ENCODE assay signal across 2 cellular contexts in the genomic region with DNA sequence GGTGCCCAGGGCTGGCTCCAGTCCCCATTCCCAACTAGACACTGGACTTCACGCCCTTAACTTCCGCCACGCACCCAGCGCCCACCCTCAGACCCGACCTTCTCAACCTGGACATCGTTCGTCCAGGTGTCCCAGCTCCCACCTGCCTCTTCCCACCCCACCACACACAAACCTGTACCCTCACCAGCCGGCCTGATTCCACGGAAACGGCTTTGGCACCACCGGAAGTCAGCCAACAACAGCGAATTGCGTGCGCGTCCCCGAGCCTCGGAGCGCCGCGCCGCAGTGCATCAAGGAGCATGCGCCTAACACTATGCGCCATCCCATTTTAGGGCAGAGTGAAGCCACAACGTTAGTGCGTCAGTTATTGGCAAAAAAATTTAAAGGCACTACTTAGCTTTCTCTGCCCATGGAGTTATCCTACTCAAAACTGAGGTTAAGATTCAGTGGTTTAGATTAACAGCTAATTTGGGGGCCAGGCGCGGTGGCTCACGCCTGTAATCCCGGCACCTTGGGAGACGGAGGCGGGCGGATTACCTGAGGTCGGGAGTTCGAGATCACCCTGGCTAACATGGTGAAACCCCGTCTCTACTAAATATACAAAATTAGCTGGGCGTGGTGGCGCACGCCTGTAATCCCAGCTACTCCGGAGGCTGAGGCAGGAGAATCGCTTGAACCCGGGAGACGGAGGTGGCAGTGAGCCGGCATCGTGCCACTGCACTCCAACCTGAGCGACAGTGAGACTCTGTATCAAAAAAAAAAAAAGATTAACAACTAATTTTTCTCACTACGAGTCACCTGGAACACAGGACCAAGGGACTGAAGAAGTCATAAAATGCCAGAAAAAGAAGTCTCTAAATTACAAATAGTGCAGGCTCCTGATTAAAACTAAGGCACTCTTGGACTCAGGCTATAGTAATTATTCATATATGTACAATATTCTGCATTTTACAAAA.
TF ChIP-seq lines count a peak whose summit lies in the region.

A gene with protein sequence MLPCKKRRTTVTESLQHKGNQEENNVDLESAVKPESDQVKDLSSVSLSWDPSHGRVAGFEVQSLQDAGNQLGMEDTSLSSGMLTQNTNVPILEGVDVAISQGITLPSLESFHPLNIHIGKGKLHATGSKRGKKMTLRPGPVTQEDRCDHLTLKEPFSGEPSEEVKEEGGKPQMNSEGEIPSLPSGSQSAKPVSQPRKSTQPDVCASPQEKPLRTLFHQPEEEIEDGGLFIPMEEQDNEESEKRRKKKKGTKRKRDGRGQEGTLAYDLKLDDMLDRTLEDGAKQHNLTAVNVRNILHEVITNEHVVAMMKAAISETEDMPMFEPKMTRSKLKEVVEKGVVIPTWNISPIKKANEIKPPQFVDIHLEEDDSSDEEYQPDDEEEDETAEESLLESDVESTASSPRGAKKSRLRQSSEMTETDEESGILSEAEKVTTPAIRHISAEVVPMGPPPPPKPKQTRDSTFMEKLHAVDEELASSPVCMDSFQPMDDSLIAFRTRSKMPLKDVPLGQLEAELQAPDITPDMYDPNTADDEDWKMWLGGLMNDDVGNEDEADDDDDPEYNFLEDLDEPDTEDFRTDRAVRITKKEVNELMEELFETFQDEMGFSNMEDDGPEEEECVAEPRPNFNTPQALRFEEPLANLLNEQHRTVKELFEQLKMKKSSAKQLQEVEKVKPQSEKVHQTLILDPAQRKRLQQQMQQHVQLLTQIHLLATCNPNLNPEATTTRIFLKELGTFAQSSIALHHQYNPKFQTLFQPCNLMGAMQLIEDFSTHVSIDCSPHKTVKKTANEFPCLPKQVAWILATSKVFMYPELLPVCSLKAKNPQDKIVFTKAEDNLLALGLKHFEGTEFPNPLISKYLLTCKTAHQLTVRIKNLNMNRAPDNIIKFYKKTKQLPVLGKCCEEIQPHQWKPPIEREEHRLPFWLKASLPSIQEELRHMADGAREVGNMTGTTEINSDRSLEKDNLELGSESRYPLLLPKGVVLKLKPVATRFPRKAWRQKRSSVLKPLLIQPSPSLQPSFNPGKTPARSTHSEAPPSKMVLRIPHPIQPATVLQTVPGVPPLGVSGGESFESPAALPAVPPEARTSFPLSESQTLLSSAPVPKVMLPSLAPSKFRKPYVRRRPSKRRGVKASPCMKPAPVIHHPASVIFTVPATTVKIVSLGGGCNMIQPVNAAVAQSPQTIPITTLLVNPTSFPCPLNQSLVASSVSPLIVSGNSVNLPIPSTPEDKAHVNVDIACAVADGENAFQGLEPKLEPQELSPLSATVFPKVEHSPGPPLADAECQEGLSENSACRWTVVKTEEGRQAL (N-terminal part only) (minus strand): TSS at position 240 of the 956 bp plus-strand sequence. CDS start 3,434 bp downstream, outside the sequence.

TF ChIP-seq in HEK293, 187 proteins besides CTCF, POLR2A, EP300 and RAD21 (continues in another document):
- TF ChIP-seq PATZ1 (tag by site-specific recombination; IDR thresholded peaks at IDR 0.05) (peak; percentile 62; the same call in 1 of the 2 replicates), ZNF23 (tag by site-specific recombination; IDR thresholded peaks at IDR 0.05; ENCODE audit: borderline replicate concordance) (no peak), EGR2 (tag by site-specific recombination; IDR thresholded peaks at IDR 0.05; ENCODE audit: low read depth) (0 out of 2 replicates have a peak, but pooled peaks have one; percentile 14), ZNF24 (tag by site-specific recombination; IDR thresholded peaks at IDR 0.05) (peak; percentile 31; the same call in 1 of the 2 replicates), REPIN1 (tag by site-specific recombination; IDR thresholded peaks at IDR 0.05; ENCODE audit: low read depth) (peak; percentile 85; the same call in 1 of the 2 replicates), ZNF416 (tag by site-specific recombination; IDR thresholded peaks at IDR 0.05) (no peak), ZBTB20 (tag by site-specific recombination; IDR thresholded peaks at IDR 0.05) (peak; percentile 74; the same call in 1 of the 2 replicates), SP2 (tag by site-specific recombination; IDR thresholded peaks at IDR 0.05) (peak; percentile 86), SCRT2 (tag by site-specific recombination; IDR thresholded peaks at IDR 0.05) (peak; percentile 66), ZNF692 (tag by site-specific recombination; IDR thresholded peaks at IDR 0.05) (peak; percentile 61; the same call in 1 of the 2 replicates), OSR2 (tag by site-specific recombination; IDR thresholded peaks at IDR 0.05) (0 out of 2 replicates have a peak, but pooled peaks have one; percentile 25), YY1 (tag by site-specific recombination; IDR thresholded peaks at IDR 0.05) (peak; percentile 78; the same call in 1 of the 2 replicates), HOXC10 (CRISPR knock-in tag; IDR thresholded peaks at IDR 0.05) (no peak), KLF7 (tag by site-specific recombination; IDR thresholded peaks at IDR 0.05; ENCODE audit: borderline replicate concordance) (0 out of 2 replicates have a peak, but pooled peaks have one; percentile 34)
- TF ChIP-seq, protein P1, sequence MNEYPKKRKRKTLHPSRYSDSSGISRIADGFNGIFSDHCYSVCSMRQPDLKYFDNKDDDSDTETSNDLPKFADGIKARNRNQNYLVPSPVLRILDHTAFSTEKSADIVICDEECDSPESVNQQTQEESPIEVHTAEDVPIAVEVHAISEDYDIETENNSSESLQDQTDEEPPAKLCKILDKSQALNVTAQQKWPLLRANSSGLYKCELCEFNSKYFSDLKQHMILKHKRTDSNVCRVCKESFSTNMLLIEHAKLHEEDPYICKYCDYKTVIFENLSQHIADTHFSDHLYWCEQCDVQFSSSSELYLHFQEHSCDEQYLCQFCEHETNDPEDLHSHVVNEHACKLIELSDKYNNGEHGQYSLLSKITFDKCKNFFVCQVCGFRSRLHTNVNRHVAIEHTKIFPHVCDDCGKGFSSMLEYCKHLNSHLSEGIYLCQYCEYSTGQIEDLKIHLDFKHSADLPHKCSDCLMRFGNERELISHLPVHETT (tag by site-specific recombination; IDR thresholded peaks at IDR 0.05), result 0 out of 2 replicates have a peak, but pooled peaks have one; percentile 16
- TF ChIP-seq, protein P2, sequence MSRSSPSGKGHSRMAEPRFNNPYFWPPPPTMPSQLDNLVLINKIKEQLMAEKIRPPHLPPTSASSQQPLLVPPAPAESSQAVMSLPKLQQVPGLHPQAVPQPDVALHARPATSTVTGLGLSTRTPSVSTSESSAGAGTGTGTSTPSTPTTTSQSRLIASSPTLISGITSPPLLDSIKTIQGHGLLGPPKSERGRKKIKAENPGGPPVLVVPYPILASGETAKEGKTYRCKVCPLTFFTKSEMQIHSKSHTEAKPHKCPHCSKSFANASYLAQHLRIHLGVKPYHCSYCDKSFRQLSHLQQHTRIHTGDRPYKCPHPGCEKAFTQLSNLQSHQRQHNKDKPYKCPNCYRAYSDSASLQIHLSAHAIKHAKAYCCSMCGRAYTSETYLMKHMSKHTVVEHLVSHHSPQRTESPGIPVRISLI (tag by site-specific recombination; IDR thresholded peaks at IDR 0.05), result 0 out of 2 replicates have a peak, but pooled peaks have one; percentile 11

TF ChIP-seq in SK-N-SH, 30 proteins besides CTCF, POLR2A, EP300 and RAD21 (continued from another document):
- TF ChIP-seq IRF3 (IDR thresholded peaks at IDR 0.05; ENCODE audit: low read depth, low read length) (no peak), EZH2phosphoT487 (IDR thresholded peaks at IDR 0.05; ENCODE audit: borderline replicate concordance, low read depth) (no peak), USF1 (IDR thresholded peaks at IDR 0.05; ENCODE audit: borderline replicate concordance, low read depth) (no peak), TAF1 (IDR thresholded peaks at IDR 0.05; ENCODE audit: borderline replicate concordance, low read depth, low read length) (peak; percentile 85), YY1 (IDR thresholded peaks at IDR 0.05; ENCODE audit: low read depth) (peak; percentile 93), FOXM1 (IDR thresholded peaks at IDR 0.05; ENCODE audit: low read depth) (no peak), USF2 (IDR thresholded peaks at IDR 0.05; ENCODE audit: borderline replicate concordance, low read depth, low read length) (no peak), RCOR1 (IDR thresholded peaks at IDR 0.05; ENCODE audit: low read length) (no peak), SMC3 (IDR thresholded peaks at IDR 0.05; ENCODE audit: low read depth, low read length) (no peak), RXRA (IDR thresholded peaks at IDR 0.05; ENCODE audit: borderline replicate concordance, low read depth) (no peak), CHD2 (IDR thresholded peaks at IDR 0.05; ENCODE audit: low read length, partially characterized antibody) (peak; percentile 55), NFIC (IDR thresholded peaks at IDR 0.05; ENCODE audit: borderline replicate concordance) (no peak), RFX5 (IDR thresholded peaks at IDR 0.05; ENCODE audit: low read length) (no peak), POLR2AphosphoS5 (IDR thresholded peaks at IDR 0.05; ENCODE audit: low read depth, low read length) (peak; percentile 91; the same call in 1 of the 2 replicates), TCF12 (IDR thresholded peaks at IDR 0.05) (no peak), FOXJ3 (CRISPR knock-in tag; IDR thresholded peaks at IDR 0.05) (no peak), MAX (IDR thresholded peaks at IDR 0.05; ENCODE audit: low read depth) (peak; percentile 87), GATA2 (CRISPR knock-in tag; IDR thresholded peaks at IDR 0.05) (no peak), PBX3 (IDR thresholded peaks at IDR 0.05) (no peak), NRF1 (IDR thresholded peaks at IDR 0.05; ENCODE audit: low read depth, low read length) (peak; percentile 78), TEAD4 (IDR thresholded peaks at IDR 0.05; ENCODE audit: borderline replicate concordance, insufficient read depth) (no peak), FOSL2 (IDR thresholded peaks at IDR 0.05; ENCODE audit: borderline replicate concordance, low read depth) (peak; percentile 28; the same call in 1 of the 2 replicates)
- TF ChIP-seq, protein P3, sequence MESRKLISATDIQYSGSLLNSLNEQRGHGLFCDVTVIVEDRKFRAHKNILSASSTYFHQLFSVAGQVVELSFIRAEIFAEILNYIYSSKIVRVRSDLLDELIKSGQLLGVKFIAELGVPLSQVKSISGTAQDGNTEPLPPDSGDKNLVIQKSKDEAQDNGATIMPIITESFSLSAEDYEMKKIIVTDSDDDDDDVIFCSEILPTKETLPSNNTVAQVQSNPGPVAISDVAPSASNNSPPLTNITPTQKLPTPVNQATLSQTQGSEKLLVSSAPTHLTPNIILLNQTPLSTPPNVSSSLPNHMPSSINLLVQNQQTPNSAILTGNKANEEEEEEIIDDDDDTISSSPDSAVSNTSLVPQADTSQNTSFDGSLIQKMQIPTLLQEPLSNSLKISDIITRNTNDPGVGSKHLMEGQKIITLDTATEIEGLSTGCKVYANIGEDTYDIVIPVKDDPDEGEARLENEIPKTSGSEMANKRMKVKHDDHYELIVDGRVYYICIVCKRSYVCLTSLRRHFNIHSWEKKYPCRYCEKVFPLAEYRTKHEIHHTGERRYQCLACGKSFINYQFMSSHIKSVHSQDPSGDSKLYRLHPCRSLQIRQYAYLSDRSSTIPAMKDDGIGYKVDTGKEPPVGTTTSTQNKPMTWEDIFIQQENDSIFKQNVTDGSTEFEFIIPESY (IDR thresholded peaks at IDR 0.05; ENCODE audit: borderline replicate concordance, low read depth), result no peak
- TF ChIP-seq, protein P4, sequence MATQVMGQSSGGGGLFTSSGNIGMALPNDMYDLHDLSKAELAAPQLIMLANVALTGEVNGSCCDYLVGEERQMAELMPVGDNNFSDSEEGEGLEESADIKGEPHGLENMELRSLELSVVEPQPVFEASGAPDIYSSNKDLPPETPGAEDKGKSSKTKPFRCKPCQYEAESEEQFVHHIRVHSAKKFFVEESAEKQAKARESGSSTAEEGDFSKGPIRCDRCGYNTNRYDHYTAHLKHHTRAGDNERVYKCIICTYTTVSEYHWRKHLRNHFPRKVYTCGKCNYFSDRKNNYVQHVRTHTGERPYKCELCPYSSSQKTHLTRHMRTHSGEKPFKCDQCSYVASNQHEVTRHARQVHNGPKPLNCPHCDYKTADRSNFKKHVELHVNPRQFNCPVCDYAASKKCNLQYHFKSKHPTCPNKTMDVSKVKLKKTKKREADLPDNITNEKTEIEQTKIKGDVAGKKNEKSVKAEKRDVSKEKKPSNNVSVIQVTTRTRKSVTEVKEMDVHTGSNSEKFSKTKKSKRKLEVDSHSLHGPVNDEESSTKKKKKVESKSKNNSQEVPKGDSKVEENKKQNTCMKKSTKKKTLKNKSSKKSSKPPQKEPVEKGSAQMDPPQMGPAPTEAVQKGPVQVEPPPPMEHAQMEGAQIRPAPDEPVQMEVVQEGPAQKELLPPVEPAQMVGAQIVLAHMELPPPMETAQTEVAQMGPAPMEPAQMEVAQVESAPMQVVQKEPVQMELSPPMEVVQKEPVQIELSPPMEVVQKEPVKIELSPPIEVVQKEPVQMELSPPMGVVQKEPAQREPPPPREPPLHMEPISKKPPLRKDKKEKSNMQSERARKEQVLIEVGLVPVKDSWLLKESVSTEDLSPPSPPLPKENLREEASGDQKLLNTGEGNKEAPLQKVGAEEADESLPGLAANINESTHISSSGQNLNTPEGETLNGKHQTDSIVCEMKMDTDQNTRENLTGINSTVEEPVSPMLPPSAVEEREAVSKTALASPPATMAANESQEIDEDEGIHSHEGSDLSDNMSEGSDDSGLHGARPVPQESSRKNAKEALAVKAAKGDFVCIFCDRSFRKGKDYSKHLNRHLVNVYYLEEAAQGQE (IDR thresholded peaks at IDR 0.05; ENCODE audit: low read depth, low read length), result no peak
